ENCODE assay signal across 21 cellular contexts in genomic region chr1:69120828-69121227, GRCh38.
"Had no signal": no experiment of that assay in that cellular context is flagged by ENCODE, and none has a peak within 500 bp of the region (broad histone marks: within the 10 kb centered on the region; RNA-seq: fewer than 3 reads in every experiment).

No MANE protein-coding gene starts in this region.

- H3K27ac Mint-ChIP-seq: immature natural killer cell; naive thymus-derived CD8-positive, alpha-beta T cell had no signal

- H3K27me3 Mint-ChIP-seq: naive thymus-derived CD8-positive, alpha-beta T cell had no signal

- H3K4me3 ChIP-seq: esophagus muscularis mucosa, gastroesophageal sphincter, lung, mucosa of descending colon, suprapubic skin, tibial nerve, upper lobe of right lung, vagina had no signal

- H3K4me1 ChIP-seq: suprapubic skin, upper lobe of right lung, vagina had no signal

- H3K4me1 Mint-ChIP-seq: immature natural killer cell; naive thymus-derived CD8-positive, alpha-beta T cell had no signal

- H3K27ac ChIP-seq: epithelial cell of prostate, esophagus muscularis mucosa, gastroesophageal sphincter, suprapubic skin, tibial nerve, upper lobe of right lung, vagina had no signal

- H3K4me3 Mint-ChIP-seq: immature natural killer cell; naive thymus-derived CD8-positive, alpha-beta T cell had no signal

- H3K36me3 Mint-ChIP-seq: immature natural killer cell; naive thymus-derived CD8-positive, alpha-beta T cell had no signal

- H3K36me3 ChIP-seq: esophagus muscularis mucosa, gastroesophageal sphincter, suprapubic skin, tibial nerve, upper lobe of right lung, vagina had no signal

- ATAC-seq: gastroesophageal sphincter; left colon; left ventricle myocardium superior; mucosa of descending colon; naive thymus-derived CD8-positive, alpha-beta T cell; right cardiac atrium; stimulated activated naive CD8-positive, alpha-beta T cell treated with anti-CD3 and anti-CD28 coated beads, Interleukin-15, Interleukin-2, amounts not matched to agents 100 U/mL and 50 U/mL, for 24 hours; upper lobe of right lung had no signal

- DNase-seq: effector memory CD4-positive, alpha-beta T cell; foreskin fibroblast; immature natural killer cell; kidney; left colon; left ventricle myocardium superior; mucosa of descending colon; naive thymus-derived CD8-positive, alpha-beta T cell; posterior cingulate gyrus; right cardiac atrium; small intestine; stimulated activated CD4-positive, alpha-beta T cell treated with anti-CD3 and anti-CD28 coated beads, Interleukin-12 subunit alpha, Interleukin-12 subunit beta, amount 100 ng/mL, for 4 hours; stimulated activated naive CD8-positive, alpha-beta T cell treated with anti-CD3 and anti-CD28 coated beads, Interleukin-15, Interleukin-2, amounts not matched to agents 100 U/mL and 50 U/mL, for 24 hours; upper lobe of right lung had no signal

- H3K9me3 ChIP-seq: esophagus muscularis mucosa, mucosa of descending colon, suprapubic skin, tibial nerve, upper lobe of right lung, vagina had no signal

- H3K27me3 ChIP-seq: esophagus muscularis mucosa, gastroesophageal sphincter, suprapubic skin, tibial nerve, upper lobe of right lung, vagina had no signal
